1 cellular context compared by ENCODE assay signal in genomic region chr2:143254108-143254507, GRCh38.
TF ChIP-seq lines count a peak whose summit lies in the region.

No MANE protein-coding gene starts in this region.

TF ChIP-seq in GM23338, 12 proteins besides CTCF, POLR2A, EP300 and RAD21 (continued from another document):
- TF ChIP-seq EZH2phosphoT487 (IDR thresholded peaks at IDR 0.05; ENCODE audit: unreplicated experiment) (no peak), REST (IDR thresholded peaks at IDR 0.05; ENCODE audit: unreplicated experiment) (no peak), POLR2AphosphoS5 (IDR thresholded peaks at IDR 0.05; ENCODE audit: low read depth) (no peak), JUNB (IDR thresholded peaks at IDR 0.05; ENCODE audit: unreplicated experiment) (no peak), NANOG (IDR thresholded peaks at IDR 0.05; ENCODE audit: borderline replicate concordance) (no peak)
- TF ChIP-seq, protein P1, sequence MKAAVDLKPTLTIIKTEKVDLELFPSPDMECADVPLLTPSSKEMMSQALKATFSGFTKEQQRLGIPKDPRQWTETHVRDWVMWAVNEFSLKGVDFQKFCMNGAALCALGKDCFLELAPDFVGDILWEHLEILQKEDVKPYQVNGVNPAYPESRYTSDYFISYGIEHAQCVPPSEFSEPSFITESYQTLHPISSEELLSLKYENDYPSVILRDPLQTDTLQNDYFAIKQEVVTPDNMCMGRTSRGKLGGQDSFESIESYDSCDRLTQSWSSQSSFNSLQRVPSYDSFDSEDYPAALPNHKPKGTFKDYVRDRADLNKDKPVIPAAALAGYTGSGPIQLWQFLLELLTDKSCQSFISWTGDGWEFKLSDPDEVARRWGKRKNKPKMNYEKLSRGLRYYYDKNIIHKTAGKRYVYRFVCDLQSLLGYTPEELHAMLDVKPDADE (IDR thresholded peaks at IDR 0.05): no peak
